In genomic region chr12:111457577-111457976, GRCh38 we compare ENCODE assay signal across 19 cellular contexts. TPM values are rescaled to one million over a fixed set of nuclear protein-coding genes. Genes with fewer than 3 reads are reported as not detected.
DNase-seq lines count a peak whose midpoint lies in the region; ATAC-seq and TF ChIP-seq lines count a peak whose summit lies in the region.
"Had no signal": no experiment of that assay in that cellular context is flagged by ENCODE, and none has a peak within 500 bp of the region (broad histone marks: within the 10 kb centered on the region; RNA-seq: fewer than 3 reads in every experiment).

No MANE protein-coding gene starts in this region.

- no peak overlapping the region for H4K8ac ChIP-seq in mesenchymal stem cell (ENCODE audit: low read length)

- DNase-seq in cardiac septum (ENCODE audit: low spot score) (peak; percentile 29), left cardiac atrium (no peak), mesenchymal stem cell (no peak), putamen (ENCODE audit: low spot score) (no peak), NCI-H345 (lab: John Stamatoyannopoulos, UW) (no peak), spleen (no peak)
- DNase-seq: BE2C, EL, GF-D8, Karpas-422, MV-4-11, NCI-H1694, NCI-H2081 treated with DMSO at 0.1 percent for 48 hours, NCI-H2171 treated with DMSO at 0.1 percent for 48 hours, NCI-H446, NCI-H526, Peyer's patch, SJCRH30 had no signal

- H3K4me1 ChIP-seq in mesenchymal stem cell (ENCODE audit: control insufficient read depth, insufficient read depth, low read depth, low read length) (peaks cover 23% of the 10 kb centered on the region), spleen (peaks cover 0 to 25% (median 5%) of the 10 kb centered on the region in 6 donors)
- H3K4me1 ChIP-seq: BE2C, Peyer's patch, SJCRH30 had no signal

- peaks cover 44 to 76% of the 10 kb centered on the region in 2 experiments for H3K36me3 ChIP-seq in mesenchymal stem cell (ENCODE audit: control insufficient read depth in 1 of 2, insufficient read depth in 2 of 2, low read depth in 1 of 2, low read length in 2 of 2)
- H3K36me3 ChIP-seq in spleen: peaks cover 0 to 89% (median 57%) of the 10 kb centered on the region in 6 donors

- H4K91ac ChIP-seq in mesenchymal stem cell (ENCODE audit: low read length): no peak overlapping the region

- H3K9me3 ChIP-seq in mesenchymal stem cell (ENCODE audit: control insufficient read depth, low read length) (no peaks in the 10 kb centered on the region), spleen (no peaks in the 10 kb centered on the region)
- H3K9me3 ChIP-seq: BE2C, Peyer's patch, SJCRH30 had no signal

- H2AFZ ChIP-seq in mesenchymal stem cell (ENCODE audit: low read depth, low read length): no peak overlapping the region

- H3K79me1 ChIP-seq in mesenchymal stem cell (replicated peaks; ENCODE audit: low read length, poor library complexity, severe bottlenecking): peaks cover 12% of the 10 kb centered on the region

- peak overlapping the region; percentile 60 for H3K27ac ChIP-seq in VCaP
- no peak overlapping the region for H3K27ac ChIP-seq in mesenchymal stem cell (ENCODE audit: low read length, poor library complexity, severe bottlenecking)
- no peak overlapping the region for H3K27ac ChIP-seq in spleen
- H3K27ac ChIP-seq: Peyer's patch, SJCRH30 had no signal

- intact Hi-C loops in cardiac septum (cut with DNase I) (no loop called here), left cardiac atrium (cut with DNase I) (no loop called here), spleen (cut with DNase I; ENCODE audit: low total_unique reads) (no loop called here)

- H3K18ac ChIP-seq in mesenchymal stem cell (ENCODE audit: low read depth in 1 of 2, low read length in 2 of 2): no peak overlapping the region

- H2BK12ac ChIP-seq in mesenchymal stem cell (ENCODE audit: low read length in 2 of 2): no peak overlapping the region

- H3K4ac ChIP-seq in mesenchymal stem cell (ENCODE audit: low read depth in 1 of 2, low read length in 2 of 2): no peak overlapping the region

- TF ChIP-seq CTCF in VCaP (conservative IDR thresholded peaks at IDR 0.05) (no peak), spleen (IDR thresholded peaks at IDR 0.05 in 8 of 11, conservative IDR thresholded peaks at IDR 0.05 in 3 of 11) (no peak)

- no peak overlapping the region for H3K23ac ChIP-seq in mesenchymal stem cell (ENCODE audit: low read length in 2 of 2)

- peak overlapping the region; percentile 6 for H2AK5ac ChIP-seq in mesenchymal stem cell (ENCODE audit: low read length, severe bottlenecking)

- H3K4me3 ChIP-seq in mesenchymal stem cell (ENCODE audit: insufficient read depth in 1 of 2, low read depth in 1 of 2, low read length in 2 of 2) (no peak overlapping the region), spleen (no peak overlapping the region)
- H3K4me3 ChIP-seq: Peyer's patch, SJCRH30 had no signal

- no peak overlapping the region for H2BK120ac ChIP-seq in mesenchymal stem cell (ENCODE audit: low read depth, low read length)

- peak overlapping the region in 1 of 2 experiments; percentile 18 for H3K14ac ChIP-seq in mesenchymal stem cell (ENCODE audit: low read length in 2 of 2)

- no peak for TF ChIP-seq POLR2A in spleen (IDR thresholded peaks at IDR 0.05)

- H2BK15ac ChIP-seq in mesenchymal stem cell (ENCODE audit: low read depth, poor library complexity, severe bottlenecking): no peak overlapping the region

- H3K27me3 ChIP-seq in mesenchymal stem cell (ENCODE audit: control insufficient read depth in 1 of 2, insufficient read depth in 1 of 2, low read length in 2 of 2) (no peaks in the 10 kb centered on the region), spleen (replicated peaks in 1 of 7) (no peaks in the 10 kb centered on the region)
- H3K27me3 ChIP-seq: BE2C, Peyer's patch, SJCRH30 had no signal

- H3K4me2 ChIP-seq in mesenchymal stem cell (ENCODE audit: low read length, poor library complexity, severe bottlenecking): no peak overlapping the region

- no peak overlapping the region for H3K9ac ChIP-seq in mesenchymal stem cell (ENCODE audit: low read length)

- 100% methylated on average over 2 of the region's 3 CpGs for whole genome bisulfite sequencing in mesenchymal stem cell
- 89 to 98% (median 94%) methylated on average over 3 of the region's 3 CpGs for WGBS in spleen, 5 donors

- no peak for ATAC-seq in left cardiac atrium

- no peak overlapping the region for H2BK5ac ChIP-seq in mesenchymal stem cell (ENCODE audit: low read depth, low read length, poor library complexity, severe bottlenecking)

RNA-seq across cellular contexts. Expression of gene SH2B3, which starts 51.9 kb away (rescaled TPM):
- 33.7 TPM for total RNA-seq in cardiac septum
- 10 to 100 TPM; 27.1 to 39.6 TPM for total RNA-seq in left cardiac atrium
- polyA plus RNA-seq in mesenchymal stem cell (2013, experiment 1 of 2): 50.8 TPM
- polyA plus RNA-seq in mesenchymal stem cell (2013, experiment 2 of 2): 50.3 TPM
- 100 to 1,000 TPM in 1 of 7 donors, 10 to 100 TPM in 6; 72.6 to 105 (median 88.3) TPM for total RNA-seq in spleen
- 10 to 100 TPM; 11.5 to 25.5 (median 12.0) TPM for polyA plus RNA-seq in spleen
